Comparison of ENCODE assay signal across 1 cellular context in genomic region chr3:4460334-4460733, GRCh38.
TF ChIP-seq lines count a peak whose summit lies in the region.

No MANE protein-coding gene starts in this region.

TF ChIP-seq in HepG2, 621 proteins besides CTCF, POLR2A, EP300 and RAD21 (continued from another document and continues in another):
- TF ChIP-seq ZBTB26 (CRISPR knock-in tag; IDR thresholded peaks at IDR 0.05; ENCODE audit: borderline replicate concordance) = no peak
- TF ChIP-seq MLXIP (CRISPR knock-in tag; IDR thresholded peaks at IDR 0.05; ENCODE audit: borderline replicate concordance) = no peak
- TF ChIP-seq DNMT1 (CRISPR knock-in tag; IDR thresholded peaks at IDR 0.05) = no peak
- TF ChIP-seq ZNF362 (CRISPR knock-in tag; IDR thresholded peaks at IDR 0.05; ENCODE audit: borderline replicate concordance) = no peak
- TF ChIP-seq DPF2 (CRISPR knock-in tag; IDR thresholded peaks at IDR 0.05; ENCODE audit: borderline replicate concordance, low read depth) = peak; percentile 30; the same call in 1 of the 2 replicates
- TF ChIP-seq SOX5 (CRISPR knock-in tag; IDR thresholded peaks at IDR 0.05; ENCODE audit: borderline replicate concordance) = peak; percentile 44; the same call in 1 of the 2 replicates
- no peak for TF ChIP-seq CC2D1A (CRISPR knock-in tag; IDR thresholded peaks at IDR 0.05)
- TF ChIP-seq NCOA5 (CRISPR knock-in tag; IDR thresholded peaks at IDR 0.05) = no peak
- TF ChIP-seq TP53 (CRISPR knock-in tag; conservative IDR thresholded peaks at IDR 0.05) = no peak
- TF ChIP-seq AKAP8 (CRISPR knock-in tag; IDR thresholded peaks at IDR 0.05) = no peak
- TF ChIP-seq KLF15 (CRISPR knock-in tag; IDR thresholded peaks at IDR 0.05; ENCODE audit: borderline replicate concordance) = no peak
- no peak for TF ChIP-seq SNAI1 (CRISPR knock-in tag; IDR thresholded peaks at IDR 0.05; ENCODE audit: borderline replicate concordance)
- no peak for TF ChIP-seq PBX3 (CRISPR knock-in tag; IDR thresholded peaks at IDR 0.05; ENCODE audit: borderline replicate concordance)
- TF ChIP-seq SOX6 (IDR thresholded peaks at IDR 0.05) = no peak
- peak; percentile 26; the same call in 1 of the 2 replicates for TF ChIP-seq SOX6 (CRISPR knock-in tag; IDR thresholded peaks at IDR 0.05)
- TF ChIP-seq MTF2 (CRISPR knock-in tag; IDR thresholded peaks at IDR 0.05; ENCODE audit: borderline replicate concordance) = no peak
- no peak for TF ChIP-seq CSRNP2 (CRISPR knock-in tag; conservative IDR thresholded peaks at IDR 0.05; ENCODE audit: low read depth)
- TF ChIP-seq ETV5 (CRISPR knock-in tag; IDR thresholded peaks at IDR 0.05; ENCODE audit: borderline replicate concordance) = peak; percentile 31; the same call in 1 of the 2 replicates
- no peak for TF ChIP-seq HOXA5 (CRISPR knock-in tag; IDR thresholded peaks at IDR 0.05)
- TF ChIP-seq IKZF4 (CRISPR knock-in tag; IDR thresholded peaks at IDR 0.05; ENCODE audit: borderline replicate concordance, low read depth, not compliant biosample characterization) = no peak
- no peak for TF ChIP-seq EZH2 (conservative IDR thresholded peaks at IDR 0.05; ENCODE audit: low read depth, low read length)
- TF ChIP-seq CENPX (CRISPR knock-in tag; IDR thresholded peaks at IDR 0.05) = no peak
- TF ChIP-seq NONO (IDR thresholded peaks at IDR 0.05) = no peak
- TF ChIP-seq NONO (CRISPR knock-in tag; conservative IDR thresholded peaks at IDR 0.05) = no peak
- no peak for TF ChIP-seq NPAS2 (CRISPR knock-in tag; IDR thresholded peaks at IDR 0.05; ENCODE audit: borderline replicate concordance)
- TF ChIP-seq ZFP82 (CRISPR knock-in tag; IDR thresholded peaks at IDR 0.05; ENCODE audit: borderline replicate concordance) = no peak
- no peak for TF ChIP-seq ZNF773 (CRISPR knock-in tag; IDR thresholded peaks at IDR 0.05; ENCODE audit: borderline replicate concordance)
- TF ChIP-seq ZNF670 (CRISPR knock-in tag; IDR thresholded peaks at IDR 0.05; ENCODE audit: borderline replicate concordance) = no peak
- no peak for TF ChIP-seq ZNF263 (CRISPR knock-in tag; IDR thresholded peaks at IDR 0.05)
- TF ChIP-seq POLR2G (IDR thresholded peaks at IDR 0.05; ENCODE audit: low read depth, low read length) = no peak
- no peak for TF ChIP-seq KLF11 (CRISPR knock-in tag; IDR thresholded peaks at IDR 0.05)
- no peak for TF ChIP-seq GABPB1 (CRISPR knock-in tag; IDR thresholded peaks at IDR 0.05)
- TF ChIP-seq FLYWCH1 (CRISPR knock-in tag; IDR thresholded peaks at IDR 0.05) = no peak
- no peak for TF ChIP-seq CBX5 (CRISPR knock-in tag; IDR thresholded peaks at IDR 0.05; ENCODE audit: borderline replicate concordance)
- TF ChIP-seq NBN (conservative IDR thresholded peaks at IDR 0.05) = no peak
- peak; percentile 67 for TF ChIP-seq PAXIP1 (CRISPR knock-in tag; conservative IDR thresholded peaks at IDR 0.05)
- no peak for TF ChIP-seq ZNF496 (CRISPR knock-in tag; IDR thresholded peaks at IDR 0.05; ENCODE audit: insufficient replicate concordance)
- no peak for TF ChIP-seq ZNF180 (CRISPR knock-in tag; IDR thresholded peaks at IDR 0.05; ENCODE audit: borderline replicate concordance, low read depth)
- TF ChIP-seq TEAD3 (CRISPR knock-in tag; optimal IDR thresholded peaks at IDR 0.05; ENCODE audit: borderline replicate concordance) = peak; percentile 17
- no peak for TF ChIP-seq HOXD1 (CRISPR knock-in tag; IDR thresholded peaks at IDR 0.05)
- no peak for TF ChIP-seq ZBTB10 (CRISPR knock-in tag; IDR thresholded peaks at IDR 0.05; ENCODE audit: borderline replicate concordance)
- no peak for TF ChIP-seq GTF3A (CRISPR knock-in tag; conservative IDR thresholded peaks at IDR 0.05)
- peak; percentile 25; the same call in 1 of the 2 replicates for TF ChIP-seq TFE3 (CRISPR knock-in tag; IDR thresholded peaks at IDR 0.05)
- TF ChIP-seq ZFP62 (CRISPR knock-in tag; IDR thresholded peaks at IDR 0.05) = no peak
- TF ChIP-seq TOPORS (CRISPR knock-in tag; IDR thresholded peaks at IDR 0.05) = no peak
- TF ChIP-seq SOX13 (IDR thresholded peaks at IDR 0.05) = no peak
- no peak; a peak in 1 of 4 replicates for TF ChIP-seq SOX13 (CRISPR knock-in tag; conservative IDR thresholded peaks at IDR 0.05 in 1 of 2, IDR thresholded peaks at IDR 0.05 in 1 of 2)
- TF ChIP-seq HOXA3 (CRISPR knock-in tag; IDR thresholded peaks at IDR 0.05) = 0 out of 2 replicates have a peak, but pooled peaks have one; percentile 13
- no peak for TF ChIP-seq ELF1 (CRISPR knock-in tag; IDR thresholded peaks at IDR 0.05)
- no peak for TF ChIP-seq KLF16 (CRISPR knock-in tag; IDR thresholded peaks at IDR 0.05)
- no peak for TF ChIP-seq NFIC (IDR thresholded peaks at IDR 0.05; ENCODE audit: low read length)
- TF ChIP-seq ZNF44 (CRISPR knock-in tag; IDR thresholded peaks at IDR 0.05) = no peak
- TF ChIP-seq ZNF704 (CRISPR knock-in tag; IDR thresholded peaks at IDR 0.05; ENCODE audit: borderline replicate concordance) = no peak
- TF ChIP-seq SPEN (CRISPR knock-in tag; IDR thresholded peaks at IDR 0.05; ENCODE audit: low read depth) = no peak
